13 cellular contexts compared by ENCODE assay signal in the genomic region with DNA sequence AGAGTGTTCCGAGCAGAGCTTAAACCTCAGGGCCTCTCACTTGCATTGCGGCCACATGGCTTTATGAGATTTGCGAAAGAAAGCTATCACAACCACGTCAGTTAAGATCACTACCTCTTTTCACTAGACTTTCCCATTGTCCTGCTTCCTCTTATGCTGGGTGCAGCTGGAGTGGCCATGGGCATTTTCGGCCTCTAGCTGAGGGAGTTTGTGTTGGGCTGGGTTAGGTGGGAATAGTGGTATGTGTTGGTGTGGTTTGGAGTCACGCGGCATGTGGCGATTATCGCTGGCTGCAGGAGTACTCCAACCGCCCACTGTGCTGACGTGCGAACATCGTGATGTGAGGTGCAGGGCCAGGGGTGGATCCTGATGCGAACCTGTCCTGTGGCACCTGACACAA.
"Had no signal": no experiment of that assay in that cellular context is flagged by ENCODE, and none has a peak within 500 bp of the region (broad histone marks: within the 10 kb centered on the region; RNA-seq: fewer than 3 reads in every experiment).

No MANE protein-coding gene starts in this region.

- H3K4me3 ChIP-seq: heart right ventricle, vagina had no signal

- ATAC-seq: activated naive CD8-positive, alpha-beta T cell treated with anti-CD3 and anti-CD28 coated beads, Interleukin-2, amount 50 U/mL, for 24 hours; activated T-helper 17 cell treated with anti-CD3 and anti-CD28 coated beads, Interleukin-2, amount 50 U/mL, for 72 hours; heart right ventricle; naive thymus-derived CD4-positive, alpha-beta T cell; stimulated activated memory B cell treated with anti-CD40 and anti-IgM and Interleukin-4, amounts not matched to agents 10 μg/mL and 1 μg/mL and 100 μg/mL, for 72 hours had no signal

- H3K27ac ChIP-seq: breast epithelium, vagina had no signal

- H3K4me1 ChIP-seq: breast epithelium, vagina had no signal

- DNase-seq: activated CD4-positive, alpha-beta T cell treated with anti-CD3 and anti-CD28 coated beads, Interleukin-2, amount 50 U/mL, for 4 hours; activated CD4-positive, CD25-positive, alpha-beta regulatory T cell treated with anti-CD3 and anti-CD28 coated beads, Interleukin-2, amount 50 U/mL, for 72 hours; activated naive CD4-positive, alpha-beta T cell treated with Interleukin-2 at 50 U/mL for 16 hours; activated naive CD8-positive, alpha-beta T cell treated with anti-CD3 and anti-CD28 coated beads, Interleukin-2, amount 50 U/mL, for 24 hours; aorta; heart right ventricle; naive thymus-derived CD4-positive, alpha-beta T cell; retina; T1000 had no signal

- H3K27me3 ChIP-seq: breast epithelium, heart right ventricle, vagina had no signal

- H3K36me3 ChIP-seq: breast epithelium had no signal

- H3K9me3 ChIP-seq: breast epithelium, heart right ventricle, vagina had no signal
